1 cellular context compared by ENCODE assay signal in the genomic region with DNA sequence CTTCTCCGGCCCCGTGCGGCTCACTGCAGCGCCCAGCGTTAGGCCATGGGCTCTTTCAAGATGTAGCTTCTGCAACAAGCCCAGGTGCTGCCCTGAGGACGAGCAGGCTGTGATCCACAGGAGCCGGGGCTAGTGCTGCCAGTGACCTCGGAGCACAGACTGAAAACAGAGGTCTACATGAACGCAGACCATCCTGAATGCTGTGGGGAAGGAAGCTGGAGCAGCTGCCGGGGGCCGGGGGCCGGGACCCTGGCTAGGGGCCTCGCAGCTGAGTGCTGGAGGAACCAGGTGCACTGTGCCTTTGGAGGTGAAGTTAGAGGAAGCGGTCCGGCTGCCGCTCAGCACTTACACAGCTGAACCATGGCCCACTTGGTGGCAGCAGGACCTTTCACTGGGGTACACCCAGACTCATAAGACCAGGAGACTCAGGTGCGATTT.
TF ChIP-seq lines count a peak whose summit lies in the region.

No MANE protein-coding gene starts in this region.

TF ChIP-seq in HepG2, 621 proteins besides CTCF, POLR2A, EP300 and RAD21:
- TF ChIP-seq STAG1 (CRISPR knock-in tag; IDR thresholded peaks at IDR 0.05) (peak; percentile 32; the same call in 1 of the 2 replicates), SP140L (CRISPR knock-in tag; IDR thresholded peaks at IDR 0.05; ENCODE audit: borderline replicate concordance) (no peak)
